ENCODE assay signal across 1 cellular context in genomic region chr17:77433385-77434135, GRCh38.
TF ChIP-seq lines count a peak whose summit lies in the region.

No MANE protein-coding gene starts in this region.

TF ChIP-seq in GM12878, 131 proteins besides CTCF, POLR2A, EP300 and RAD21 (continued from another document):
- TF ChIP-seq ELK1 (IDR thresholded peaks at IDR 0.05; ENCODE audit: low read depth, low read length) = peak; percentile 80
- TF ChIP-seq POLR2AphosphoS5 (IDR thresholded peaks at IDR 0.05; ENCODE audit: low read length) = no peak
- peak; percentile 79 to 95 for TF ChIP-seq SRF (IDR thresholded peaks at IDR 0.05; ENCODE audit: low read depth in 2 of 2, low read length in 2 of 2)
- peak; percentile 28; the same call in 1 of the 2 replicates for TF ChIP-seq TCF3 (IDR thresholded peaks at IDR 0.05; ENCODE audit: borderline replicate concordance, insufficient read depth, low read depth, low read length)
- peak; percentile 56 for TF ChIP-seq CHD2 (IDR thresholded peaks at IDR 0.05; ENCODE audit: borderline replicate concordance, low read depth, low read length)
- peak; percentile 37 to 54; a peak in 2 of 4 replicates for TF ChIP-seq IKZF2 (IDR thresholded peaks at IDR 0.05)
- TF ChIP-seq ZBTB11 (CRISPR knock-in tag; IDR thresholded peaks at IDR 0.05) = no peak
- TF ChIP-seq PAX8 (IDR thresholded peaks at IDR 0.05) = no peak
- peak; percentile 78; the same call in 1 of the 2 replicates for TF ChIP-seq MLLT1 (IDR thresholded peaks at IDR 0.05)
- peak in 1 of 2 experiments; percentile 22; a peak in 1 of 4 replicates for TF ChIP-seq ETV6 (conservative IDR thresholded peaks at IDR 0.05 in 1 of 2, IDR thresholded peaks at IDR 0.05 in 1 of 2; ENCODE audit: borderline replicate concordance in 1 of 2, low read depth in 1 of 2)
- TF ChIP-seq YBX1 (IDR thresholded peaks at IDR 0.05) = no peak
- TF ChIP-seq ATF2 (IDR thresholded peaks at IDR 0.05; ENCODE audit: low read length) = no peak
- TF ChIP-seq ZNF687 (IDR thresholded peaks at IDR 0.05) = 0 out of 2 replicates have a peak, but pooled peaks have one; percentile 19
- peak; percentile 53; the same call in 1 of the 2 replicates for TF ChIP-seq TARDBP (IDR thresholded peaks at IDR 0.05; ENCODE audit: borderline replicate concordance)
- TF ChIP-seq YY1 (IDR thresholded peaks at IDR 0.05; ENCODE audit: low read depth, low read length) = 0 out of 2 replicates have a peak, but pooled peaks have one; percentile 20
- TF ChIP-seq SKIL (IDR thresholded peaks at IDR 0.05; ENCODE audit: low read depth, poor library complexity, severe bottlenecking) = no peak
- TF ChIP-seq CREM (IDR thresholded peaks at IDR 0.05; ENCODE audit: low read depth) = peak; percentile 37; the same call in 1 of the 2 replicates
- 0 out of 2 replicates have a peak, but pooled peaks have one; percentile 28 for TF ChIP-seq EED (IDR thresholded peaks at IDR 0.05; ENCODE audit: low read depth)
- peak; percentile 76 for TF ChIP-seq RELB (IDR thresholded peaks at IDR 0.05; ENCODE audit: low read depth)
- TF ChIP-seq CHD1 (IDR thresholded peaks at IDR 0.05; ENCODE audit: low read depth, low read length) = no peak
- TF ChIP-seq POU2F2 (IDR thresholded peaks at IDR 0.05; ENCODE audit: borderline replicate concordance, low read depth, low read length) = 0 out of 3 replicates have a peak, but pooled peaks have one; percentile 15
